In the genomic region with DNA sequence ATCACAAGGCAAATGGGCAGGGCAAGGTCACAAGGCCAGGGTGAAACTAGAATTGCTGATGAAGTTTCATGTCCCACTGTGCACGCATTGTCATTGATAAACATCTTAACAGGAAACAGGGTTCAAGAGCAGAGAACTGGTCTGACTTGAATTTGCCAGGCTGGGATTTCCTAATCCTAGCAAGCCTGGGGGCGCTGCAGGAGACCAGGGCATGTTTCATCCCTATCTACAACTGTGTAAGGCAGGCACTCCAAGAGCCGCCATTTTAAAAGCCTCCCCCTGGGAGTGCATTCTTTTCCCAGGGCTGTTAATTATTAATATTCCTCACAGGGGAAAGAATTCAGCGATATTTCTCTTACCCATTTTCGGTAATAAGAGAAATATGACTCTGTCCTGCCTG, we compare ENCODE assay signal across 20 cellular contexts. TPM values are rescaled to one million over a fixed set of nuclear protein-coding genes. Genes with fewer than 3 reads are reported as not detected.
"Had no signal": no experiment of that assay in that cellular context is flagged by ENCODE, and none has a peak within 500 bp of the region (broad histone marks: within the 10 kb centered on the region; RNA-seq: fewer than 3 reads in every experiment).

No MANE protein-coding gene starts in this region.

RNA-seq across cellular contexts. Expression of a gene that starts 15.9 kb away (rescaled TPM):
- total RNA-seq: chondrocyte, dermis blood vessel endothelial cell, dorsolateral prefrontal cortex, endothelial cell of umbilical vein, esophagus mucosa, esophagus squamous epithelium, gastrocnemius medialis, glomerular endothelial cell, heart right ventricle, kidney epithelial cell, left cardiac atrium, left lung, left ventricle myocardium superior, lower leg skin, lower lobe of right lung, lung microvascular endothelial cell, mesenteric fat pad, mesothelial cell of epicardium, mucosa of descending colon had no signal
- polyA plus RNA-seq: endothelial cell of umbilical vein, heart right ventricle, keratinocyte had no signal
